ENCODE assay signal across 10 cellular contexts in genomic region chr2:101961287-101962242, GRCh38. TPM values are rescaled to one million over a fixed set of nuclear protein-coding genes. Genes with fewer than 3 reads are reported as not detected.
DNase-seq lines count a peak whose midpoint lies in the region; ATAC-seq and FAIRE-seq lines count a peak whose summit lies in the region.
"Had no signal": no experiment of that assay in that cellular context is flagged by ENCODE, and none has a peak within 500 bp of the region (broad histone marks: within the 10 kb centered on the region; RNA-seq: fewer than 3 reads in every experiment).

No MANE protein-coding gene starts in this region.

- peak; percentile 91 for DNase-seq in HCEC 1CT
- DNase-seq in caudate nucleus (lab: John Stamatoyannopoulos, UW), result peak in 42 of 61 donors; percentile 8 to 88 (median 36)
- DNase-seq in left colon, result peak; percentile 39 to 82
- peak; percentile 7 for DNase-seq in small intestine
- DNase-seq in activated CD4-positive, CD25-positive, alpha-beta regulatory T cell (lab: John Stamatoyannopoulos, UW), result no peak
- DNase-seq in activated T-cell treated with anti-CD3 and anti-CD28 coated beads, Interleukin-2, amount 50 U/mL, for 72 hours, result no peak
- DNase-seq: natural killer cell, NCI-H510A had no signal

- H3K27me3 Mint-ChIP-seq in activated T-cell treated with anti-CD3 and anti-CD28 coated beads, Interleukin-2, amount 50 U/mL, for 72 hours (ENCODE audit: low read depth), result peaks cover 11% of the 10 kb centered on the region

- WGBS in small intestine, 3 donors, result 48 to 61% (median 54%) methylated on average over 12 of the region's 12 CpGs

- no peak overlapping the region for H3K27ac Mint-ChIP-seq in activated T-cell treated with anti-CD3 and anti-CD28 coated beads, Interleukin-2, amount 50 U/mL, for 72 hours
- H3K27ac Mint-ChIP-seq: natural killer cell had no signal

- H3K4me1 Mint-ChIP-seq in activated T-cell treated with anti-CD3 and anti-CD28 coated beads, Interleukin-2, amount 50 U/mL, for 72 hours (ENCODE audit: low read depth), result peaks cover 6% of the 10 kb centered on the region

- H3K36me3 ChIP-seq in small intestine (ENCODE audit: control insufficient read depth in 2 of 2, insufficient read depth in 2 of 2, low read length in 2 of 2), result no peaks in the 10 kb centered on the region

- H3K4me3 Mint-ChIP-seq in activated T-cell treated with anti-CD3 and anti-CD28 coated beads, Interleukin-2, amount 50 U/mL, for 72 hours, result no peak overlapping the region
- H3K4me3 Mint-ChIP-seq: natural killer cell had no signal

- no peaks in the 10 kb centered on the region for H3K27me3 ChIP-seq in small intestine (ENCODE audit: control insufficient read depth in 2 of 2, insufficient read depth in 2 of 2, low read length in 2 of 2)

- no peaks in the 10 kb centered on the region for H3K9me3 ChIP-seq in small intestine (ENCODE audit: control insufficient read depth, low read depth)

- FAIRE-seq in small intestine (lab: Jason Lieb, UNC), result no peak

- peaks cover 0 to 2% of the 10 kb centered on the region in 2 donors for H3K36me3 Mint-ChIP-seq in activated T-cell treated with anti-CD3 and anti-CD28 coated beads, Interleukin-2, amount 50 U/mL, for 72 hours (ENCODE audit: insufficient read depth in 2 of 2)
- H3K36me3 Mint-ChIP-seq: natural killer cell had no signal

- ATAC-seq in left colon (peak; percentile 37), HG03025 (IDR thresholded peaks at IDR 0.05; ENCODE audit: low FRiP score, unreplicated experiment) (no peak), HG03039 (IDR thresholded peaks at IDR 0.05; ENCODE audit: unreplicated experiment) (no peak)
- no peak for ATAC-seq in activated T-cell treated with anti-CD3 and anti-CD28 coated beads, Interleukin-2, amount 50 U/mL, for 72 hours (replicated peaks in 1 of 2)

- no peak overlapping the region for H3K4me3 ChIP-seq in small intestine (ENCODE audit: low read depth in 1 of 2, low read length in 2 of 2)

- intact Hi-C loops in left colon (cut with DNase I, micrococcal nuclease), result no loop called here

- no peaks in the 10 kb centered on the region for H3K4me1 ChIP-seq in small intestine (ENCODE audit: control insufficient read depth in 2 of 2, insufficient read depth in 1 of 2, low read depth in 1 of 2, low read length in 1 of 2)

- peak overlapping the region; percentile 88 for H3K27ac ChIP-seq in caudate nucleus (ENCODE audit: low read depth, low read length)
- peak overlapping the region in 1 of 2 donors; percentile 89 for H3K27ac ChIP-seq in small intestine (ENCODE audit: low read depth in 1 of 2, low read length in 1 of 2)

- H3K9me3 Mint-ChIP-seq in activated T-cell treated with anti-CD3 and anti-CD28 coated beads, Interleukin-2, amount 50 U/mL, for 72 hours, result peaks cover 4% of the 10 kb centered on the region in 2 donors

RNA-seq across cellular contexts. Expression of gene IL1R2, which starts 30.2 kb away (rescaled TPM):
- 10 to 100 TPM; 77.7 to 81.1 TPM for total RNA-seq in left colon
- 1 to 10 TPM; 1.6 to 5.2 (median 3.8) TPM for polyA plus RNA-seq in small intestine
- 10 to 100 TPM in 1 of 2 donors, 1 to 10 TPM in 1; 8.2 to 11.0 TPM for total RNA-seq in activated T-cell treated with anti-CD3 and anti-CD28 coated beads, Interleukin-2, amount 50 U/mL, for 72 hours

Comparison
In these comparisons a context has a peak if more than half of its experiments do, and no peak if none do; other contexts are left out.
1. DNase-seq: peak in HCEC 1CT (single experiment), caudate nucleus (42 of 61), left colon (2 of 2) and small intestine (single experiment); none in activated CD4-positive, CD25-positive, alpha-beta regulatory T cell (0 of 4) and activated T-cell treated with anti-CD3 and anti-CD28 coated beads, Interleukin-2, amount 50 U/mL, for 72 hours (0 of 2).
2. RNA of gene IL1R2, which starts 30.2 kb away (total RNA-seq): 77.7 to 81.1 TPM in left colon; 8.2 to 11.0 TPM in activated T-cell treated with anti-CD3 and anti-CD28 coated beads, Interleukin-2, amount 50 U/mL, for 72 hours; every median in the first group is over 4 times any median in the second.